Comparison of ENCODE assay signal across 8 cellular contexts in the genomic region with DNA sequence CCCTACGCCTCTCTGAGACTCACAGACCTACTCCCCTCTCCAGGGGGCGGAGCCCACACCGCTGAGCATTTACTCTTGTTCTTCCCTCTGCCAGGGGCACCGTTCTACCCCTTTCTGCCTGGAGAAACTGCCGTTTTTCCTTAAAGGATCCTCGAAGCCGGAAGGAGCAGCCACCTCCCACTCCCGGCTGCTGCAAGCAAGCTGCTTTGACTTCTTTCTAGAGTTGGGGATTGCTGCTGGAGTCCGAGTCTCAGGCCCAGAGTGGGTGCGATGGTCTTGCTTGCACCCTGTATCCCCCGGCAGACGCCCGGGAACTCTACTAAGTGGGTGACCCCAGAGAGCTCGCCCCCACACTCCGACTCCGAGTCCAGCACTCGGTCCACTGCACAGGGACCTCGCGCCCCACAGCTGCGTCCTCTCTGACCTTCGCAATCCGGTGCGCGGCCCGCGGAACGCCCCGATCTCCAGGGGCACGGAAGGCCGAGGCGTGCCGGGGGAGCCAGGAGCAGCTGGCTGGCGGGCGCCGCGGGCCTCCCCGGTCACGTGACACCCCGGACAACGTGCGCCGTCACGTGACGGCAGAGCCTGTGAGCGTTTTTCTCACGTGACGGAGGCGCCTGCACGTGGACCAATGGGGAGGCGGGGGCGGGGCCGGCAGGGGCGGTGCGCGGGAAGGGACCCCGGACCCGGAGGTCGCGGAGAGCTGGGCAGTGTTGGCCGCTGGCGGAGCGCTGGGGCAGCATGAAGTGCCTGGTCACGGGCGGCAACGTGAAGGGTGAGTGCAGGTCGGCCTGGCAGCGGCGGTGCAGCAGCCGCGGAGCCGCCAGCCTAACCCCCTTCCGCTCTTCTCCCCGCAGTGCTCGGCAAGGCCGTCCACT. TPM values are rescaled to one million over a fixed set of nuclear protein-coding genes. Genes with fewer than 3 reads are reported as not detected.
DNase-seq lines count a peak whose midpoint lies in the region; ATAC-seq and TF ChIP-seq lines count a peak whose summit lies in the region.

A gene (plus strand): TSS at position 683 of the 878 bp plus-strand sequence. CDS start 59 bp downstream, at position 742.

- CTCF ChIA-PET in Caco-2 (lab: Charles Lee), result interaction anchor here (0.5 to 2.6 kb wide), 18 partner anchors 9 to 178 kb away, joined by 3 to 73 read pairs (median 4); a partner anchor contains a TSS

- no peaks in the 10 kb centered on the region for H3K9me3 Mint-ChIP-seq in Caco-2 (ENCODE audit: unreplicated experiment)
- H3K9me3 Mint-ChIP-seq in activated T-cell treated with anti-CD3 and anti-CD28 coated beads, Interleukin-2, amount 50 U/mL, for 4 hours, result no peaks in the 10 kb centered on the region

- H3K4me1 ChIP-seq in Caco-2, result peaks cover 5% of the 10 kb centered on the region; the same call in 1 of the 2 replicates
- H3K4me1 ChIP-seq in Peyer's patch, result peaks cover 0 to 27% (median 5%) of the 10 kb centered on the region in 4 donors

- peak within 1 kb of the TSS; percentile 63 for H3K27ac Mint-ChIP-seq in Caco-2 (ENCODE audit: unreplicated experiment)

- DNase-seq in Caco-2 (peak; percentile 98 to 99), KG1 (lab: John Stamatoyannopoulos, UW) (peak; percentile 97), Peyer's patch (peak; percentile 97 to 99 (median 99)), myocyte (ENCODE audit: low read depth) (peak; percentile 96)
- DNase-seq in activated T-cell treated with anti-CD3 and anti-CD28 coated beads, Interleukin-2, amount 50 U/mL, for 4 hours, result peak; percentile 89
- peak; percentile 87 for DNase-seq in stimulated activated CD8-positive, alpha-beta memory T cell treated with anti-CD3 and anti-CD28 coated beads, Interleukin-7, amount 100 ng/mL, for 24 hours (ENCODE audit: low read depth)

- intact Hi-C loops in Caco-2 (cut with micrococcal nuclease; ENCODE audit: unreplicated experiment), result no loop called here

- H3K4me1 Mint-ChIP-seq in Caco-2 (ENCODE audit: low read depth, unreplicated experiment), result peaks cover 23% of the 10 kb centered on the region
- H3K4me1 Mint-ChIP-seq in activated T-cell treated with anti-CD3 and anti-CD28 coated beads, Interleukin-2, amount 50 U/mL, for 4 hours (ENCODE audit: low read depth), result peaks cover 35% of the 10 kb centered on the region

- peak; percentile 56 to 65 for TF ChIP-seq POLR2A in Peyer's patch (IDR thresholded peaks at IDR 0.05)

- peak within 1 kb of the TSS; percentile 76 for H3K4me3 Mint-ChIP-seq in Caco-2 (ENCODE audit: unreplicated experiment)
- peak within 1 kb of the TSS; percentile 92 for H3K4me3 Mint-ChIP-seq in activated T-cell treated with anti-CD3 and anti-CD28 coated beads, Interleukin-2, amount 50 U/mL, for 4 hours

- no peaks in the 10 kb centered on the region for H3K27me3 ChIP-seq in Caco-2 (replicated peaks; ENCODE audit: control insufficient read depth, insufficient read depth, low read length)
- H3K27me3 ChIP-seq in Peyer's patch, result no peaks in the 10 kb centered on the region

- H3K9me3 ChIP-seq in Caco-2, result no peaks in the 10 kb centered on the region
- H3K9me3 ChIP-seq in Peyer's patch, result no peaks in the 10 kb centered on the region

- TF ChIP-seq CTCF in Caco-2 (IDR thresholded peaks at IDR 0.05; ENCODE audit: insufficient read depth in 1 of 2, low read depth in 1 of 2, low read length in 1 of 2, severe bottlenecking in 1 of 2, unreplicated experiment in 1 of 2) (no peak), Peyer's patch (IDR thresholded peaks at IDR 0.05) (no peak)

- H3K27ac ChIP-seq in Peyer's patch, result peak within 1 kb of the TSS; percentile 81 to 93 (median 86)

- H3K4me3 ChIP-seq in Caco-2 (ENCODE audit: low read depth, low read length) (peak within 1 kb of the TSS; percentile 80), Peyer's patch (peak within 1 kb of the TSS; percentile 80 to 98 (median 92))

- POLR2A ChIA-PET in Caco-2 (lab: Charles Lee), result interaction anchor here (0.6 to 1.9 kb wide), 16 partner anchors 9 to 891 kb away, joined by 3 to 63 read pairs (median 4); a partner anchor contains a TSS

- ATAC-seq in GM21529 (IDR thresholded peaks at IDR 0.05; ENCODE audit: unreplicated experiment) (peak; percentile 62), esophagus mucosa (peak; percentile 77)
- ATAC-seq in activated T-cell treated with anti-CD3 and anti-CD28 coated beads, Interleukin-2, amount 50 U/mL, for 4 hours, result peak; percentile 85 to 86

- H3K36me3 ChIP-seq in Caco-2 (ENCODE audit: control insufficient read depth, insufficient read depth, low read length), result peaks cover 4% of the 10 kb centered on the region; the same call in 1 of the 2 replicates
- H3K36me3 ChIP-seq in Peyer's patch, result peaks cover 0 to 22% (median 0%) of the 10 kb centered on the region in 3 donors

- peaks cover 66% of the 10 kb centered on the region for H3K36me3 Mint-ChIP-seq in Caco-2 (ENCODE audit: insufficient read depth, unreplicated experiment)
- peaks cover 2% of the 10 kb centered on the region for H3K36me3 Mint-ChIP-seq in activated T-cell treated with anti-CD3 and anti-CD28 coated beads, Interleukin-2, amount 50 U/mL, for 4 hours (ENCODE audit: insufficient read depth)

- BruUV-seq in Caco-2 (replicated peaks; lab: Mats Ljungman, UMichigan), result TSS peak; percentile 86

- no peaks in the 10 kb centered on the region for H3K27me3 Mint-ChIP-seq in Caco-2 (ENCODE audit: insufficient read depth, unreplicated experiment)
- no peaks in the 10 kb centered on the region for H3K27me3 Mint-ChIP-seq in activated T-cell treated with anti-CD3 and anti-CD28 coated beads, Interleukin-2, amount 50 U/mL, for 4 hours (ENCODE audit: low read depth)

RNA-seq across cellular contexts. Expression of the gene that starts here (rescaled TPM):
- total RNA-seq in Caco-2 (2022) (55.1 and 63.5 TPM in 2 replicates), Peyer's patch (10 to 100 TPM; 37.0 to 73.4 (median 61.6) TPM), esophagus mucosa (15.3 TPM), myocyte (5.5 and 8.1 TPM in 2 replicates)
- total RNA-seq in activated T-cell treated with anti-CD3 and anti-CD28 coated beads, Interleukin-2, amount 50 U/mL, for 4 hours, result 10 to 100 TPM; 36.2 to 40.0 (median 36.2) TPM
- 12.4 TPM for polyA plus RNA-seq in myocyte (2012)

Comparison
In these comparisons a context has a peak if more than half of its experiments do, and no peak if none do; other contexts are left out.
1. Peak in every context shown above with its lines: DNase-seq, ATAC-seq, H3K4me3 ChIP-seq and H3K27ac ChIP-seq.